Comparison of ENCODE assay signal across 8 cellular contexts in genomic region chr1:173475564-173476196, GRCh38. TPM values are rescaled to one million over a fixed set of nuclear protein-coding genes. Genes with fewer than 3 reads are reported as not detected.
DNase-seq lines count a peak whose midpoint lies in the region; ATAC-seq lines count a peak whose summit lies in the region.

No MANE protein-coding gene starts in this region.

- H3K4me3 Mint-ChIP-seq in activated CD4-positive, alpha-beta T cell treated with anti-CD3 and anti-CD28 coated beads, Interleukin-2, amount 10 ng/mL, durations not matched to agents 7 days and 5 days, result peak overlapping the region; percentile 86
- H3K4me3 Mint-ChIP-seq in effector memory CD8-positive, alpha-beta T cell, result peak overlapping the region; percentile 87 to 89
- peak overlapping the region; percentile 89 for H3K4me3 Mint-ChIP-seq in natural killer cell treated with Interleukin-12 subunit alpha and Interleukin-12 subunit beta and Interleukin-15 and Interleukin-18, amount 100 ng/mL, for 72 hours

- CTCF ChIA-PET in activated CD4-positive, alpha-beta T cell treated with anti-CD3 and anti-CD28 coated beads, Interleukin-2, amount 10 ng/mL, durations not matched to agents 7 days and 5 days (lab: Charles Lee), result interaction anchor here (0.7 to 2.1 kb wide), 2 partner anchors 10 to 349 kb away, joined by 3 to 8 read pairs; partner anchors contain the start of gene CENPL

- peaks cover 50% of the 10 kb centered on the region for H3K4me1 Mint-ChIP-seq in activated CD4-positive, alpha-beta T cell treated with anti-CD3 and anti-CD28 coated beads, Interleukin-2, amount 10 ng/mL, durations not matched to agents 7 days and 5 days
- H3K4me1 Mint-ChIP-seq in effector memory CD8-positive, alpha-beta T cell (ENCODE audit: low read depth in 2 of 2), result peaks cover 39% of the 10 kb centered on the region in 2 donors
- H3K4me1 Mint-ChIP-seq in natural killer cell treated with Interleukin-12 subunit alpha and Interleukin-12 subunit beta and Interleukin-15 and Interleukin-18, amount 100 ng/mL, for 72 hours (ENCODE audit: low read depth in 2 of 2), result peaks cover 41 to 54% of the 10 kb centered on the region in 2 donors

- DNase-seq in activated CD4-positive, alpha-beta T cell treated with anti-CD3 and anti-CD28 coated beads, Interleukin-2, amount 10 ng/mL, durations not matched to agents 7 days and 5 days, result no peak
- no peak for DNase-seq in activated CD4-positive, alpha-beta T cell treated with anti-CD3 and anti-CD28 coated beads for 4 hours
- peak; percentile 53 for DNase-seq in RPMI7951 (ENCODE audit: low read depth)
- no peak for DNase-seq in effector memory CD8-positive, alpha-beta T cell
- no peak for DNase-seq in natural killer cell treated with Interleukin-12 subunit alpha and Interleukin-12 subunit beta and Interleukin-15 and Interleukin-18, amount 100 ng/mL, for 72 hours (ENCODE audit: low spot score)
- DNase-seq in NCI-H748 treated with DMSO at 0.1 percent for 48 hours (lab: John Stamatoyannopoulos, UW), result no peak
- DNase-seq in iPS-NIHi7 (ENCODE audit: extremely low spot score), result no peak

- H3K27ac Mint-ChIP-seq in activated CD4-positive, alpha-beta T cell treated with anti-CD3 and anti-CD28 coated beads, Interleukin-2, amount 10 ng/mL, durations not matched to agents 7 days and 5 days, result peak overlapping the region; percentile 95
- H3K27ac Mint-ChIP-seq in effector memory CD8-positive, alpha-beta T cell, result peak overlapping the region; percentile 94 to 97
- H3K27ac Mint-ChIP-seq in natural killer cell treated with Interleukin-12 subunit alpha and Interleukin-12 subunit beta and Interleukin-15 and Interleukin-18, amount 100 ng/mL, for 72 hours, result peak overlapping the region; percentile 87 to 88

- POLR2A ChIA-PET in activated CD4-positive, alpha-beta T cell treated with anti-CD3 and anti-CD28 coated beads, Interleukin-2, amount 10 ng/mL, durations not matched to agents 7 days and 5 days (lab: Charles Lee), result interaction anchor here (2.5 kb wide), 1 partner anchor 46 kb away, joined by 5 read pairs; no protein-coding TSS in a partner anchor

- H3K9me3 Mint-ChIP-seq in activated CD4-positive, alpha-beta T cell treated with anti-CD3 and anti-CD28 coated beads, Interleukin-2, amount 10 ng/mL, durations not matched to agents 7 days and 5 days, result peaks cover 16% of the 10 kb centered on the region
- no peaks in the 10 kb centered on the region for H3K9me3 Mint-ChIP-seq in effector memory CD8-positive, alpha-beta T cell
- no peaks in the 10 kb centered on the region for H3K9me3 Mint-ChIP-seq in natural killer cell treated with Interleukin-12 subunit alpha and Interleukin-12 subunit beta and Interleukin-15 and Interleukin-18, amount 100 ng/mL, for 72 hours

- no peak for ATAC-seq in effector memory CD8-positive, alpha-beta T cell (replicated peaks)
- ATAC-seq in natural killer cell treated with Interleukin-12 subunit alpha and Interleukin-12 subunit beta and Interleukin-15 and Interleukin-18, amount 100 ng/mL, for 72 hours, result peak in 1 of 2 donors; percentile 40
- no peak for ATAC-seq in HG02981 (IDR thresholded peaks at IDR 0.05; ENCODE audit: unreplicated experiment)

- H3K27me3 Mint-ChIP-seq in activated CD4-positive, alpha-beta T cell treated with anti-CD3 and anti-CD28 coated beads, Interleukin-2, amount 10 ng/mL, durations not matched to agents 7 days and 5 days, result no peaks in the 10 kb centered on the region
- H3K27me3 Mint-ChIP-seq in effector memory CD8-positive, alpha-beta T cell, result no peaks in the 10 kb centered on the region
- no peaks in the 10 kb centered on the region for H3K27me3 Mint-ChIP-seq in natural killer cell treated with Interleukin-12 subunit alpha and Interleukin-12 subunit beta and Interleukin-15 and Interleukin-18, amount 100 ng/mL, for 72 hours

- peaks cover 55% of the 10 kb centered on the region for H3K36me3 Mint-ChIP-seq in activated CD4-positive, alpha-beta T cell treated with anti-CD3 and anti-CD28 coated beads, Interleukin-2, amount 10 ng/mL, durations not matched to agents 7 days and 5 days (ENCODE audit: low read depth)
- H3K36me3 Mint-ChIP-seq in effector memory CD8-positive, alpha-beta T cell (ENCODE audit: insufficient read depth), result peaks cover 33% of the 10 kb centered on the region
- peaks cover 18% of the 10 kb centered on the region for H3K36me3 Mint-ChIP-seq in natural killer cell treated with Interleukin-12 subunit alpha and Interleukin-12 subunit beta and Interleukin-15 and Interleukin-18, amount 100 ng/mL, for 72 hours

RNA-seq across cellular contexts. Expression of gene PRDX6, which starts 1.5 kb away (rescaled TPM):
- total RNA-seq in activated CD4-positive, alpha-beta T cell treated with anti-CD3 and anti-CD28 coated beads, Interleukin-2, amount 10 ng/mL, durations not matched to agents 7 days and 5 days, result 100 to 1,000 TPM; 110 TPM
- 317 and 355 TPM in 2 replicates for total RNA-seq in RPMI7951 (2014; rRNA removed; shearing (Covaris generic))
- 100 to 1,000 TPM; 119 to 155 TPM for total RNA-seq in natural killer cell treated with Interleukin-12 subunit alpha and Interleukin-12 subunit beta and Interleukin-15 and Interleukin-18, amount 100 ng/mL, for 72 hours
